10 cellular contexts compared by ENCODE assay signal in genomic region chr16:4064950-4065352, GRCh38. TPM values are rescaled to one million over a fixed set of nuclear protein-coding genes. Genes with fewer than 3 reads are reported as not detected.
DNase-seq lines count a peak whose midpoint lies in the region; ATAC-seq and TF ChIP-seq lines count a peak whose summit lies in the region.
"Had no signal": no experiment of that assay in that cellular context is flagged by ENCODE, and none has a peak within 500 bp of the region (broad histone marks: within the 10 kb centered on the region; RNA-seq: fewer than 3 reads in every experiment).

No MANE protein-coding gene starts in this region.

- peaks cover 0 to 10% (median 2%) of the 10 kb centered on the region in 4 donors for H3K4me1 Mint-ChIP-seq in CD4-positive, CD25-positive, alpha-beta regulatory T cell

- peak in 1 of 2 donors; percentile 75 for ATAC-seq in CD4-positive, CD25-positive, alpha-beta regulatory T cell (ENCODE audit: low read depth in 2 of 2)
- peak in 2 of 4 donors; percentile 28 to 40 for ATAC-seq in psoas muscle
- ATAC-seq in HG03571 (IDR thresholded peaks at IDR 0.05; ENCODE audit: unreplicated experiment): no peak
- no peak for ATAC-seq in HG02970 (IDR thresholded peaks at IDR 0.05; ENCODE audit: low FRiP score, unreplicated experiment)

- no peak for TF ChIP-seq POLR2A in Peyer's patch (IDR thresholded peaks at IDR 0.05)

- H3K9me3 Mint-ChIP-seq in CD4-positive, CD25-positive, alpha-beta regulatory T cell: peaks cover 0 to 26% (median 8%) of the 10 kb centered on the region in 7 donors

- H3K36me3 ChIP-seq in CD4-positive, CD25-positive, alpha-beta regulatory T cell (ENCODE audit: control insufficient read depth, insufficient read depth, low read length): no peaks in the 10 kb centered on the region
- H3K36me3 ChIP-seq in Peyer's patch (no peaks in the 10 kb centered on the region), psoas muscle (ENCODE audit: insufficient read depth in 1 of 2, low read depth in 1 of 2) (no peaks in the 10 kb centered on the region), HAP-1 (replicated peaks) (no peaks in the 10 kb centered on the region)

- H3K9me3 ChIP-seq in CD4-positive, CD25-positive, alpha-beta regulatory T cell (ENCODE audit: control insufficient read depth in 2 of 2, low read length in 2 of 2): peaks cover 21 to 24% of the 10 kb centered on the region in 2 experiments
- no peaks in the 10 kb centered on the region for H3K9me3 ChIP-seq in Peyer's patch
- peaks cover 33% of the 10 kb centered on the region for H3K9me3 ChIP-seq in psoas muscle
- no peaks in the 10 kb centered on the region; the same call in 1 of the 2 replicates for H3K9me3 ChIP-seq in HAP-1
- H3K9me3 ChIP-seq: SK-N-SH had no signal

- no peak for TF ChIP-seq CTCF in Peyer's patch (IDR thresholded peaks at IDR 0.05)
- no peak for TF ChIP-seq CTCF in psoas muscle (IDR thresholded peaks at IDR 0.05)

- DNase-seq in CD4-positive, CD25-positive, alpha-beta regulatory T cell: peak in 2 of 3 donors; percentile 34 to 73
- DNase-seq in Peyer's patch: peak in 1 of 3 donors; percentile 49
- peak; percentile 21 for DNase-seq in activated naive CD8-positive, alpha-beta T cell treated with anti-CD3 and anti-CD28 coated beads, Interleukin-2, amount 50 U/mL, for 16 hours (ENCODE audit: low read depth, low spot score)
- no peak for DNase-seq in psoas muscle
- no peak for DNase-seq in HAP-1 (ENCODE audit: low spot score in 2 of 2)
- DNase-seq in NCI-H524 treated with DMSO at 0.1 percent for 48 hours (lab: John Stamatoyannopoulos, UW): no peak
- DNase-seq: NCI-H1092, SK-N-SH had no signal

- H3K27ac ChIP-seq in CD4-positive, CD25-positive, alpha-beta regulatory T cell (ENCODE audit: insufficient read depth, low read length, poor library complexity, severe bottlenecking): no peak overlapping the region
- peak overlapping the region in 3 of 4 donors; percentile 16 to 68 (median 28) for H3K27ac ChIP-seq in Peyer's patch
- no peak overlapping the region for H3K27ac ChIP-seq in psoas muscle

- H3K4me3 Mint-ChIP-seq in CD4-positive, CD25-positive, alpha-beta regulatory T cell: peak overlapping the region; percentile 64 to 87 (median 80)

- H3K4me3 ChIP-seq in CD4-positive, CD25-positive, alpha-beta regulatory T cell (ENCODE audit: low read depth, low read length): peak overlapping the region; percentile 82
- H3K4me3 ChIP-seq in Peyer's patch (peak overlapping the region in 3 of 4 donors; percentile 12 to 54 (median 42)), psoas muscle (peak overlapping the region; percentile 39), HAP-1 (no peak overlapping the region)

- no peaks in the 10 kb centered on the region for H3K27me3 ChIP-seq in CD4-positive, CD25-positive, alpha-beta regulatory T cell (ENCODE audit: control insufficient read depth, insufficient read depth, low read length)
- H3K27me3 ChIP-seq in Peyer's patch: no peaks in the 10 kb centered on the region
- H3K27me3 ChIP-seq in psoas muscle (ENCODE audit: insufficient read depth in 3 of 3, low read length in 2 of 3): no peaks in the 10 kb centered on the region
- H3K27me3 ChIP-seq in HAP-1 (ENCODE audit: low read depth): no peaks in the 10 kb centered on the region

- H3K27me3 Mint-ChIP-seq in CD4-positive, CD25-positive, alpha-beta regulatory T cell: peaks cover 6% of the 10 kb centered on the region

- no peaks in the 10 kb centered on the region for H3K36me3 Mint-ChIP-seq in CD4-positive, CD25-positive, alpha-beta regulatory T cell

- peaks cover 5% of the 10 kb centered on the region for H3K4me1 ChIP-seq in CD4-positive, CD25-positive, alpha-beta regulatory T cell (ENCODE audit: control insufficient read depth, insufficient read depth, low read length, poor library complexity, severe bottlenecking)
- H3K4me1 ChIP-seq in Peyer's patch (no peaks in the 10 kb centered on the region), psoas muscle (peaks cover 14% of the 10 kb centered on the region), HAP-1 (no peaks in the 10 kb centered on the region)

- WGBS in psoas muscle, 3 donors: 70 to 79% (median 74%) methylated on average over 11 of the region's 11 CpGs

- peak overlapping the region; percentile 75 to 97 (median 78) for H3K27ac Mint-ChIP-seq in CD4-positive, CD25-positive, alpha-beta regulatory T cell

- intact Hi-C loops in psoas muscle (cut with DNase I): no loop called here

- in situ Hi-C loops in HAP-1 (cut with MboI; ENCODE audit: low sequenced_read_pairs): no loop called here

RNA-seq across cellular contexts. Expression of gene ADCY9, which starts 51.3 kb away (rescaled TPM):
- 7.8 TPM for total RNA-seq in CD4-positive, CD25-positive, alpha-beta regulatory T cell
- polyA plus RNA-seq in CD4-positive, CD25-positive, alpha-beta regulatory T cell: under 1 TPM; 0.06 to 0.37 (median 0.17) TPM
- total RNA-seq in Peyer's patch (10 to 100 TPM; 19.8 to 47.3 (median 44.0) TPM), psoas muscle (10 to 100 TPM; 43.6 to 77.8 (median 51.9) TPM)
- polyA plus RNA-seq in psoas muscle: 100 to 1,000 TPM in 1 of 3 donors, 10 to 100 TPM in 1, 1 to 10 TPM in 1; 9.0 to 134 (median 32.8) TPM

Comparison
In these comparisons a context has a peak if more than half of its experiments do, and no peak if none do; other contexts are left out.
1. DNase-seq: peak in CD4-positive, CD25-positive, alpha-beta regulatory T cell (2 of 3) and activated naive CD8-positive, alpha-beta T cell treated with anti-CD3 and anti-CD28 coated beads, Interleukin-2, amount 50 U/mL, for 16 hours (single experiment); none in psoas muscle (0 of 2), HAP-1 (0 of 2) and NCI-H524 treated with DMSO at 0.1 percent for 48 hours (single experiment).
2. H3K27ac ChIP-seq: peak in Peyer's patch (3 of 4); none in CD4-positive, CD25-positive, alpha-beta regulatory T cell (single experiment) and psoas muscle (single experiment).